Comparison of ENCODE assay signal across 8 cellular contexts in genomic region chr10:112184379-112184778, GRCh38. TPM values are rescaled to one million over a fixed set of nuclear protein-coding genes. Genes with fewer than 3 reads are reported as not detected.
A peak's percentile ranks its signal among the peaks of the same experiment; 100 is the strongest.
DNase-seq lines count a peak whose midpoint lies in the region; TF ChIP-seq lines count a peak whose summit lies in the region.

No MANE protein-coding gene starts in this region.

- peaks cover 17% of the 10 kb centered on the region for H3K27me3 Mint-ChIP-seq in activated CD4-positive, alpha-beta T cell treated with anti-CD3 and anti-CD28 coated beads, Interleukin-2, amount 10 ng/mL, durations not matched to agents 7 days and 5 days
- H3K27me3 Mint-ChIP-seq in activated CD4-positive, alpha-beta memory T cell treated with anti-CD3 and anti-CD28 coated beads, Interleukin-2, amount 10 ng/mL, durations not matched to agents 7 days and 5 days: peaks cover 12% of the 10 kb centered on the region

- CTCF ChIA-PET in activated CD4-positive, alpha-beta T cell treated with anti-CD3 and anti-CD28 coated beads, Interleukin-2, amount 10 ng/mL, durations not matched to agents 7 days and 5 days (lab: Charles Lee): no interaction called here
- CTCF ChIA-PET in activated CD4-positive, alpha-beta memory T cell treated with anti-CD3 and anti-CD28 coated beads, Interleukin-2, amount 10 ng/mL, durations not matched to agents 7 days and 5 days (lab: Charles Lee): interaction anchor here (1.4 to 2.3 kb wide), 2 partner anchors 47 to 288 kb away, joined by 5 to 8 read pairs; no protein-coding TSS in a partner anchor
- CTCF ChIA-PET in HEK293T (lab: Yijun Ruan, JAX): no interaction called here

- peak overlapping the region; percentile 95; the same call in 1 of the 2 replicates for H3K9ac ChIP-seq in iPS-20b (ENCODE audit: low read depth, low read length)

- H3K9me3 ChIP-seq in iPS-20b (ENCODE audit: insufficient read depth, low read depth, low read length) (peaks cover 5% of the 10 kb centered on the region; the same call in 1 of the 2 replicates), testis (no peaks in the 10 kb centered on the region)

- intact Hi-C loops in testis (cut with DNase I; ENCODE audit: low total_unique reads): no loop called here

- H3K27ac Mint-ChIP-seq in activated CD4-positive, alpha-beta T cell treated with anti-CD3 and anti-CD28 coated beads, Interleukin-2, amount 10 ng/mL, durations not matched to agents 7 days and 5 days: peak overlapping the region; percentile 27
- H3K27ac Mint-ChIP-seq in activated CD4-positive, alpha-beta memory T cell treated with anti-CD3 and anti-CD28 coated beads, Interleukin-2, amount 10 ng/mL, durations not matched to agents 7 days and 5 days: no peak overlapping the region

- no peaks in the 10 kb centered on the region for H3K4me1 ChIP-seq in iPS-20b (ENCODE audit: insufficient read depth, low read length)
- peaks cover 9% of the 10 kb centered on the region for H3K4me1 ChIP-seq in testis

- no peak for DNase-seq in activated CD4-positive, alpha-beta T cell treated with anti-CD3 and anti-CD28 coated beads, Interleukin-2, amount 10 ng/mL, durations not matched to agents 7 days and 5 days
- no peak for DNase-seq in activated CD4-positive, alpha-beta T cell treated with anti-CD3 and anti-CD28 coated beads, Interleukin-2, amount 50 U/mL, for 1 hour
- DNase-seq in activated CD4-positive, alpha-beta memory T cell treated with anti-CD3 and anti-CD28 coated beads, Interleukin-2, amount 10 ng/mL, durations not matched to agents 7 days and 5 days: no peak
- DNase-seq in testis: no peak
- DNase-seq in DMS 273 (lab: John Stamatoyannopoulos, UW; ENCODE audit: unreplicated experiment): no peak
- no peak for DNase-seq in HEK293T (ENCODE audit: extremely low spot score)
- no peak for DNase-seq in NCI-H524 treated with DMSO at 0.1 percent for 48 hours (lab: John Stamatoyannopoulos, UW)

- H3K4me3 ChIP-seq in iPS-20b (ENCODE audit: low read length) (peak overlapping the region; percentile 94), testis (peak overlapping the region in 1 of 2 donors; percentile 80)

- no peak for TF ChIP-seq POLR2A in testis (IDR thresholded peaks at IDR 0.05)

- TF ChIP-seq CTCF in testis (IDR thresholded peaks at IDR 0.05): no peak

- H3K9me3 Mint-ChIP-seq in activated CD4-positive, alpha-beta T cell treated with anti-CD3 and anti-CD28 coated beads, Interleukin-2, amount 10 ng/mL, durations not matched to agents 7 days and 5 days: peaks cover 9% of the 10 kb centered on the region
- peaks cover 4% of the 10 kb centered on the region for H3K9me3 Mint-ChIP-seq in activated CD4-positive, alpha-beta memory T cell treated with anti-CD3 and anti-CD28 coated beads, Interleukin-2, amount 10 ng/mL, durations not matched to agents 7 days and 5 days

- H3K4me1 Mint-ChIP-seq in activated CD4-positive, alpha-beta T cell treated with anti-CD3 and anti-CD28 coated beads, Interleukin-2, amount 10 ng/mL, durations not matched to agents 7 days and 5 days: peaks cover 34% of the 10 kb centered on the region
- peaks cover 34% of the 10 kb centered on the region for H3K4me1 Mint-ChIP-seq in activated CD4-positive, alpha-beta memory T cell treated with anti-CD3 and anti-CD28 coated beads, Interleukin-2, amount 10 ng/mL, durations not matched to agents 7 days and 5 days

- peak overlapping the region; percentile 81 for H3K4me3 Mint-ChIP-seq in activated CD4-positive, alpha-beta T cell treated with anti-CD3 and anti-CD28 coated beads, Interleukin-2, amount 10 ng/mL, durations not matched to agents 7 days and 5 days
- H3K4me3 Mint-ChIP-seq in activated CD4-positive, alpha-beta memory T cell treated with anti-CD3 and anti-CD28 coated beads, Interleukin-2, amount 10 ng/mL, durations not matched to agents 7 days and 5 days: peak overlapping the region; percentile 8

- POLR2A ChIA-PET in activated CD4-positive, alpha-beta T cell treated with anti-CD3 and anti-CD28 coated beads, Interleukin-2, amount 10 ng/mL, durations not matched to agents 7 days and 5 days (lab: Charles Lee): interaction anchor here (0.7 kb wide), 1 partner anchor 8 kb away, joined by 3 read pairs; no protein-coding TSS in a partner anchor
- POLR2A ChIA-PET in activated CD4-positive, alpha-beta memory T cell treated with anti-CD3 and anti-CD28 coated beads, Interleukin-2, amount 10 ng/mL, durations not matched to agents 7 days and 5 days (lab: Charles Lee): interaction anchor here (0.8 to 1.5 kb wide), 2 partner anchors 11 to 188 kb away, joined by 3 to 4 read pairs; no protein-coding TSS in a partner anchor
- POLR2A ChIA-PET in HEK293T (lab: Yijun Ruan, JAX): interaction anchor here (0.6 to 1.8 kb wide), 7 partner anchors 8 to 130 kb away, joined by 3 to 6 read pairs (median 3); no protein-coding TSS in a partner anchor

- 15 to 18% methylated on average over 2 of the region's 2 CpGs for WGBS in testis, 2 donors

- no peaks in the 10 kb centered on the region for H3K27me3 ChIP-seq in iPS-20b (ENCODE audit: insufficient read depth, low read length)
- no peaks in the 10 kb centered on the region for H3K27me3 ChIP-seq in testis

- H3K36me3 ChIP-seq in iPS-20b (ENCODE audit: insufficient read depth, low read depth, low read length) (peaks cover 20% of the 10 kb centered on the region), testis (ENCODE audit: low read depth, missing control alignments) (no peaks in the 10 kb centered on the region)

- H3K27ac ChIP-seq in iPS-20b (ENCODE audit: low read length): no peak overlapping the region
- H3K27ac ChIP-seq in testis: peak overlapping the region; percentile 80 to 89

- peaks cover 10% of the 10 kb centered on the region for H3K36me3 Mint-ChIP-seq in activated CD4-positive, alpha-beta T cell treated with anti-CD3 and anti-CD28 coated beads, Interleukin-2, amount 10 ng/mL, durations not matched to agents 7 days and 5 days (ENCODE audit: low read depth)
- peaks cover 19% of the 10 kb centered on the region for H3K36me3 Mint-ChIP-seq in activated CD4-positive, alpha-beta memory T cell treated with anti-CD3 and anti-CD28 coated beads, Interleukin-2, amount 10 ng/mL, durations not matched to agents 7 days and 5 days (ENCODE audit: low read depth)

TF ChIP-seq in HEK293T, 16 proteins besides CTCF, POLR2A, EP300 and RAD21:
- TF ChIP-seq HDGF (IDR thresholded peaks at IDR 0.05; ENCODE audit: borderline replicate concordance) (no peak), LEF1 (IDR thresholded peaks at IDR 0.05; ENCODE audit: borderline replicate concordance) (no peak), ZNF384 (IDR thresholded peaks at IDR 0.05) (no peak), CTBP1 (IDR thresholded peaks at IDR 0.05; ENCODE audit: borderline replicate concordance) (no peak), L3MBTL2 (conservative IDR thresholded peaks at IDR 0.05) (no peak), NFRKB (IDR thresholded peaks at IDR 0.05) (no peak), SP1 (IDR thresholded peaks at IDR 0.05) (no peak), FOXA1 (IDR thresholded peaks at IDR 0.05) (no peak), ELF4 (IDR thresholded peaks at IDR 0.05) (no peak), BHLHE40 (IDR thresholded peaks at IDR 0.05; ENCODE audit: borderline replicate concordance) (no peak)
TF ChIP-seq in HEK293T: peak in this region for 0.

RNA-seq across cellular contexts. Expression of gene GPAM, which starts 0.8 kb away (rescaled TPM):
- 1 to 10 TPM; 6.5 to 7.5 TPM for total RNA-seq in activated CD4-positive, alpha-beta T cell treated with anti-CD3 and anti-CD28 coated beads, Interleukin-2, amount 10 ng/mL, durations not matched to agents 7 days and 5 days
- total RNA-seq in activated CD4-positive, alpha-beta memory T cell treated with anti-CD3 and anti-CD28 coated beads, Interleukin-2, amount 10 ng/mL, durations not matched to agents 7 days and 5 days: 1 to 10 TPM; 3.8 to 5.5 TPM
- 10 to 100 TPM; 36.7 to 37.6 TPM for total RNA-seq in testis
- polyA plus RNA-seq in testis (ENCODE audit: insufficient read depth, low read depth, low replicate concordance): 25.1 TPM

Comparison
In these comparisons a context has a peak if more than half of its experiments do, and no peak if none do; other contexts are left out.
1. RNA of gene GPAM, which starts 0.8 kb away (total RNA-seq): 36.7 to 37.6 TPM in testis; 6.5 to 7.5 TPM in activated CD4-positive, alpha-beta T cell treated with anti-CD3 and anti-CD28 coated beads, Interleukin-2, amount 10 ng/mL, durations not matched to agents 7 days and 5 days and 3.8 to 5.5 TPM in activated CD4-positive, alpha-beta memory T cell treated with anti-CD3 and anti-CD28 coated beads, Interleukin-2, amount 10 ng/mL, durations not matched to agents 7 days and 5 days; every median in the first group is over 4 times any median in the second.